In the genomic region with DNA sequence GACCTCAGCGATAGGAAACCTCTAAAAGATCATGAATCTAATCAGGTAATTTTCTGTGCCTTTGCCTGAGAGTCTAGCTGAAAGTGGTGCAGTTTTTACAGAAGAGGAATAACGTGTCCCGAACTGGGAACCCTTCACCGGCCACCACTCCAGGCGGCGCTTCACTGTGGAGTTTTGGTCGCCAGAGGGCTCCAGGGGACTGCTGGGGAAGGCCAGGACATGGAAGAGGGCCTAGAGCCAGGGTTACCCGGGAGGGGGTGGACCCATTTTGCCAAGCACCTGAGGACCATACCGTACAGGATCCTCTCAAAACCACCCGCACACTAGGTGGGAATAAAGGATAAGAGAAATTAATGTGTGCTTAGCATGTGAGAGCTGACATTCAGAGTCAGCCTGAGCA, we compare ENCODE assay signal across 8 cellular contexts. TPM values are rescaled to one million over a fixed set of nuclear protein-coding genes. Genes with fewer than 3 reads are reported as not detected.
DNase-seq lines count a peak whose midpoint lies in the region; ATAC-seq, FAIRE-seq and TF ChIP-seq lines count a peak whose summit lies in the region.
"Not testable (repeated sequence)": the region's sequence is repeated elsewhere in the genome, so short reads cannot be mapped to it uniquely, and the experiment has no call there.

No MANE protein-coding gene starts in this region.

- DNase-seq in AG09309 (ENCODE audit: low read depth), result not testable (repeated sequence)
- peak; percentile 22 for DNase-seq in HuH-7 (ENCODE audit: low spot score)
- DNase-seq in SK-MEL-5 (ENCODE audit: low read depth, low spot score), result peak; percentile 61
- peak; percentile 21 for DNase-seq in MCF 10A (ENCODE audit: unreplicated experiment)
- peak; percentile 14 for DNase-seq in fibroblast of villous mesenchyme (ENCODE audit: low read depth)
- peak in 1 of 2 donors; percentile 58 for DNase-seq in left colon
- peak in 2 of 6 donors; percentile 29 to 71 for DNase-seq in pancreas

- CTCF ChIA-PET in MCF 10A (lab: Yijun Ruan, JAX), result interaction anchor here (0.6 to 1.6 kb wide), 2 partner anchors 13 to 171 kb away, joined by 3 to 5 read pairs; no protein-coding TSS in a partner anchor

- not testable (repeated sequence) for H3K27me3 ChIP-seq in pancreas

- BruUV-seq in MCF 10A (replicated peaks; lab: Mats Ljungman, UMichigan), result not testable (repeated sequence)

- intact Hi-C loops in MCF 10A (cut with micrococcal nuclease), result loop anchor here (2.0 kb wide), 1 partner anchor 171 kb away; no protein-coding TSS in a partner anchor
- intact Hi-C loops in left colon (cut with DNase I, micrococcal nuclease); pancreas (cut with DNase I): not testable (repeated sequence)

- TF ChIP-seq CTCF in AG09309 (IDR thresholded peaks at IDR 0.05; ENCODE audit: control insufficient read depth, insufficient read depth, low read depth, low read length, missing control alignments) (peak; percentile 53), GM12872 (IDR thresholded peaks at IDR 0.05; ENCODE audit: insufficient read depth, low read depth, low read length) (peak; percentile 32; the same call in 1 of the 3 replicates), MCF 10A (IDR thresholded peaks at IDR 0.05; ENCODE audit: unreplicated experiment) (peak; percentile 19), fibroblast of villous mesenchyme (IDR thresholded peaks at IDR 0.05; ENCODE audit: insufficient read depth, low read depth, low read length) (peak; percentile 55), pancreas (IDR thresholded peaks at IDR 0.05) (peak in 2 of 4 donors; percentile 18)

- WGBS in pancreas, 2 donors, result 24 to 25% methylated on average over 10 of the region's 10 CpGs

- H3K4me1 ChIP-seq in pancreas, result not testable (repeated sequence)

- in situ Hi-C loops in SK-MEL-5 (cut with HindIII; ENCODE audit: low pct_unique_long_range_greater_than_20kb, low sequenced_read_pairs), result not testable (repeated sequence)

- H3K27ac Mint-ChIP-seq in MCF 10A (ENCODE audit: low read depth, unreplicated experiment), result not testable (repeated sequence)

- peaks cover 57% of the 10 kb centered on the region for H3K27me3 Mint-ChIP-seq in MCF 10A (ENCODE audit: insufficient read depth, unreplicated experiment)

- H3K36me3 Mint-ChIP-seq in MCF 10A (ENCODE audit: insufficient read depth, unreplicated experiment), result not testable (repeated sequence)

- not testable (repeated sequence) for H3K4me3 Mint-ChIP-seq in MCF 10A (ENCODE audit: unreplicated experiment)

- not testable (repeated sequence) for H3K9me3 ChIP-seq in pancreas

- H3K36me3 ChIP-seq in pancreas, result not testable (repeated sequence)

- not testable (repeated sequence) for H3K4me3 ChIP-seq in AG09309 (ENCODE audit: control insufficient read depth, low read depth, low read length); fibroblast of villous mesenchyme (ENCODE audit: low read depth, low read length); pancreas

- not testable (repeated sequence) for H3K27ac ChIP-seq in pancreas

- ATAC-seq in left colon (peak; percentile 95), pancreas (peak in 3 of 4 donors; percentile 64 to 81 (median 77))

- H3K9me3 Mint-ChIP-seq in MCF 10A (ENCODE audit: unreplicated experiment), result not testable (repeated sequence)

- H3K4me1 Mint-ChIP-seq in MCF 10A (ENCODE audit: insufficient read depth, unreplicated experiment), result not testable (repeated sequence)

- FAIRE-seq in pancreas (lab: Jason Lieb, UNC), result not testable (repeated sequence)

- POLR2A ChIA-PET in MCF 10A (lab: Yijun Ruan, JAX), result interaction anchor here (0.7 kb wide), 2 partner anchors 15 to 682 kb away, joined by 3 read pairs; no protein-coding TSS in a partner anchor

RNA-seq across cellular contexts. Expression of a gene that starts 55.8 kb away (rescaled TPM):
- 320 and 331 TPM in 2 replicates for total RNA-seq in SK-MEL-5 (2014; rRNA removed; shearing (Covaris generic))
- polyA plus RNA-seq in SK-MEL-5 (2015; cell fraction: cytosol; rRNA removed), result 135 and 178 TPM in 2 replicates
- polyA plus RNA-seq in SK-MEL-5 (2015; cell fraction: nucleus; rRNA removed), result 139 and 144 TPM in 2 replicates
- 72.9 and 108 TPM in 2 replicates for total RNA-seq in MCF 10A (2022)
- 71.8 and 150 TPM in 2 replicates for total RNA-seq in fibroblast of villous mesenchyme
- total RNA-seq in left colon, result 100 to 1,000 TPM; 416 to 595 TPM
- total RNA-seq in pancreas, result 10 to 100 TPM; 18.7 to 45.6 (median 31.2) TPM
- 10 to 100 TPM in 1 of 2 donors, 1 to 10 TPM in 1; 7.8 to 20.9 TPM for polyA plus RNA-seq in pancreas
